ENCODE assay signal across 20 cellular contexts in the genomic region with DNA sequence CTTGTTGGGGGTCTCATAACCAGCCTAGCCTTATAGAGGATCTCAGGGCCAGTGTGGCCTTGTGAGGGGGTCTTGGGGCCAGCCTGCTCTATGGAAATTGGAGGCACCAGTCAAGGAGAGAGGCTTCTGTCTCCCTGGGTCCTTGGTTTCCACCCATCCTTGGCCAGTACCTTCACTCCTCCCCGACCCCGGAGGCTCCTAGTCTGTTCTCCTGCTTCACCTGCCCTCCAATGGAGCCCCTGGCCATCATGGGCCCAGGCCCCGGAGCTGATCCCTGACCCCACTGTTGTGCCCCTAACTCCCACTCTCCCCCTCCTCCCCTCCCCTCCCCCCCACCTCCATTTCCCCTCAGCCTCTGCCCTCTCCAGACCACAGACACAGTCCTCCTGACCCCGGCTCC. TPM values are rescaled to one million over a fixed set of nuclear protein-coding genes. Genes with fewer than 3 reads are reported as not detected.
A peak's percentile ranks its signal among the peaks of the same experiment; 100 is the strongest.
DNase-seq lines count a peak whose midpoint lies in the region; ATAC-seq and TF ChIP-seq lines count a peak whose summit lies in the region.
"Had no signal": no experiment of that assay in that cellular context is flagged by ENCODE, and none has a peak within 500 bp of the region (broad histone marks: within the 10 kb centered on the region; RNA-seq: fewer than 3 reads in every experiment).

No MANE protein-coding gene starts in this region.

- no peaks in the 10 kb centered on the region for H3K4me1 Mint-ChIP-seq in glutamatergic neuron (ENCODE audit: low read depth, unreplicated experiment)
- H3K4me1 Mint-ChIP-seq in progenitor cell of endocrine pancreas (ENCODE audit: low read depth), result no peaks in the 10 kb centered on the region
- H3K4me1 Mint-ChIP-seq: activated naive CD8-positive, alpha-beta T cell treated with anti-CD3 and anti-CD28 coated beads, Interleukin-2, amount 50 U/mL, for 24 hours; mesothelial cell of epicardium had no signal

- TF ChIP-seq CTCF in glutamatergic neuron (IDR thresholded peaks at IDR 0.05; ENCODE audit: partially characterized antibody, unreplicated experiment) (no peak), progenitor cell of endocrine pancreas (IDR thresholded peaks at IDR 0.05; ENCODE audit: unreplicated experiment) (no peak)

- H3K27ac Mint-ChIP-seq in glutamatergic neuron (ENCODE audit: unreplicated experiment) (no peak overlapping the region), progenitor cell of endocrine pancreas (no peak overlapping the region)
- H3K27ac Mint-ChIP-seq: activated CD4-positive, alpha-beta T cell treated with anti-CD3 and anti-CD28 coated beads, Interleukin-2, amount 10 ng/mL, durations not matched to agents 7 days and 5 days; activated naive CD8-positive, alpha-beta T cell treated with anti-CD3 and anti-CD28 coated beads, Interleukin-2, amount 50 U/mL, for 24 hours; mesothelial cell of epicardium; natural killer cell had no signal

- H3K4me3 Mint-ChIP-seq in glutamatergic neuron (ENCODE audit: unreplicated experiment) (no peak overlapping the region), progenitor cell of endocrine pancreas (ENCODE audit: low read depth) (no peak overlapping the region)
- H3K4me3 Mint-ChIP-seq: activated CD4-positive, alpha-beta T cell treated with anti-CD3 and anti-CD28 coated beads, Interleukin-2, amount 10 ng/mL, durations not matched to agents 7 days and 5 days; activated naive CD8-positive, alpha-beta T cell treated with anti-CD3 and anti-CD28 coated beads, Interleukin-2, amount 50 U/mL, for 24 hours; CD8-positive, alpha-beta memory T cell; mesothelial cell of epicardium; natural killer cell had no signal

- peaks cover 20% of the 10 kb centered on the region for H3K27me3 Mint-ChIP-seq in glutamatergic neuron (ENCODE audit: unreplicated experiment)
- peaks cover 39% of the 10 kb centered on the region for H3K27me3 Mint-ChIP-seq in progenitor cell of endocrine pancreas

- ATAC-seq in HG03175 (IDR thresholded peaks at IDR 0.05; ENCODE audit: unreplicated experiment) (no peak), HG02571 (IDR thresholded peaks at IDR 0.05; ENCODE audit: unreplicated experiment) (no peak)
- ATAC-seq: activated naive CD8-positive, alpha-beta T cell treated with anti-CD3 and anti-CD28 coated beads, Interleukin-2, amount 50 U/mL, for 24 hours; natural killer cell; pancreas had no signal

- peak; percentile 0 for DNase-seq in activated CD4-positive, alpha-beta T cell treated with anti-CD3 and anti-CD28 coated beads for 48 hours
- DNase-seq in activated CD4-positive, alpha-beta T cell treated with anti-CD3 and anti-CD28 coated beads, Interleukin-2, amount 50 U/mL, for 1 hour, result no peak
- DNase-seq in 8988T, result peak; percentile 14
- peak; percentile 7 for DNase-seq in glutamatergic neuron
- peak; percentile 4 for DNase-seq in progenitor cell of endocrine pancreas (ENCODE audit: low spot score, unreplicated experiment)
- no peak for DNase-seq in HUDEP-2 (lab: John Stamatoyannopoulos, UW; ENCODE audit: unreplicated experiment in 76 of 76)
- DNase-seq: activated CD4-positive, alpha-beta T cell treated with anti-CD3 and anti-CD28 coated beads, Interleukin-2, amount 10 ng/mL, durations not matched to agents 7 days and 5 days; activated naive CD8-positive, alpha-beta T cell treated with anti-CD3 and anti-CD28 coated beads, Interleukin-2, amount 50 U/mL, for 24 hours; brain microvascular endothelial cell; DMS153; IMR-90; kidney glomerular epithelial cell; natural killer cell; NCI-H446 treated with DMSO at 0.1 percent for 48 hours; SJCRH30 had no signal

- peaks cover 18% of the 10 kb centered on the region for H3K36me3 Mint-ChIP-seq in glutamatergic neuron (ENCODE audit: unreplicated experiment)
- H3K36me3 Mint-ChIP-seq in progenitor cell of endocrine pancreas (ENCODE audit: insufficient read depth), result no peaks in the 10 kb centered on the region
- H3K36me3 Mint-ChIP-seq: mesothelial cell of epicardium had no signal

- H3K9me3 Mint-ChIP-seq in glutamatergic neuron (ENCODE audit: unreplicated experiment) (peaks cover 22% of the 10 kb centered on the region), progenitor cell of endocrine pancreas (ENCODE audit: low read depth) (peaks cover 8% of the 10 kb centered on the region)

RNA-seq across cellular contexts. Expression of a gene that starts 29.7 kb away (rescaled TPM):
- 5.7 TPM for total RNA-seq in glutamatergic neuron (ENCODE audit: unreplicated experiment)
- total RNA-seq in progenitor cell of endocrine pancreas, result 1.2 and 2.2 TPM in 2 replicates
- total RNA-seq: SJCRH30 had no signal

Comparison
In these comparisons a context has a peak if more than half of its experiments do, and no peak if none do; other contexts are left out.
1. DNase-seq: peak in activated CD4-positive, alpha-beta T cell treated with anti-CD3 and anti-CD28 coated beads for 48 hours (single experiment), 8988T (single experiment), glutamatergic neuron (single experiment) and progenitor cell of endocrine pancreas (single experiment); none in activated CD4-positive, alpha-beta T cell treated with anti-CD3 and anti-CD28 coated beads, Interleukin-2, amount 50 U/mL, for 1 hour (single experiment) and HUDEP-2 (0 of 76).